Comparison of ENCODE assay signal across 16 cellular contexts in the genomic region with DNA sequence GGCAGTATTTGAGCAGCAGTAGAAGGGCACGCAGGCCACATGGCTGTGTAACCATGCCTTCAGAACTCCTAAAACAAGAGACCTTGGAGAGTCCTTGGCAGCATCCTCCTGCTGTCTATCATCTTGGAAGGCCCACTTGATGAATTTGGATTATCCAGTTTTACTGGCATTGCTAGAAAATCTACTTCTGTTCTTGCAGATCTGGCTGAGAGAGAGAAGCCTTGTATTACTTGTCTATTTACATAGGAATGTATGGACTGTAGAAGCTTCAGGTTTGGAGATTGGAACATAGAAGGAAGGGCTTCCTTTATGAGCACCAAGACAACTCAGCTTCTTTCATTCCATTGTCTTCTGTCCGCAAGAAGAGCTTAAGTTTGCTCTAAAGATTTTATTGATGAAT. TPM values are rescaled to one million over a fixed set of nuclear protein-coding genes. Genes with fewer than 3 reads are reported as not detected.
DNase-seq lines count a peak whose midpoint lies in the region; ATAC-seq and TF ChIP-seq lines count a peak whose summit lies in the region.
"Had no signal": no experiment of that assay in that cellular context is flagged by ENCODE, and none has a peak within 500 bp of the region (broad histone marks: within the 10 kb centered on the region; RNA-seq: fewer than 3 reads in every experiment).

No MANE protein-coding gene starts in this region.

- no peak for DNase-seq in activated naive CD4-positive, alpha-beta T cell treated with anti-CD3 and anti-CD28 coated beads, Interleukin-2, amount 50 U/mL, for 16 hours
- DNase-seq in LNCaP clone FGC (ENCODE audit: low read depth): peak; percentile 64
- no peak for DNase-seq in chondrocyte (ENCODE audit: low spot score)
- DNase-seq in NCI-H226: no peak
- no peak for DNase-seq in OCI-M1 (lab: John Stamatoyannopoulos, UW)
- DNase-seq: central memory CD4-positive, alpha-beta T cell; esophagus squamous epithelium; PC-9; stimulated activated CD4-positive, alpha-beta T cell treated with anti-CD3 and anti-CD28 coated beads, Interleukin-12 subunit alpha, Interleukin-12 subunit beta, amount 100 ng/mL, for 4 hours; stimulated activated CD8-positive, alpha-beta memory T cell treated with anti-CD3 and anti-CD28 coated beads, Interleukin-4, amount 100 ng/mL, for 48 hours; testis had no signal

- no peaks in the 10 kb centered on the region for H3K9me3 Mint-ChIP-seq in activated naive CD4-positive, alpha-beta T cell treated with anti-CD3 and anti-CD28 coated beads, Interleukin-2, amount 50 U/mL, for 24 hours
- no peaks in the 10 kb centered on the region for H3K9me3 Mint-ChIP-seq in chondrocyte (ENCODE audit: low read depth)
- H3K9me3 Mint-ChIP-seq in stimulated activated memory B cell treated with anti-CD40 and anti-IgM and Interleukin-4, amounts not matched to agents 10 μg/mL and 1 μg/mL and 100 μg/mL, for 72 hours: no peaks in the 10 kb centered on the region

- peaks cover 26% of the 10 kb centered on the region for H3K4me1 Mint-ChIP-seq in activated naive CD4-positive, alpha-beta T cell treated with anti-CD3 and anti-CD28 coated beads, Interleukin-2, amount 50 U/mL, for 24 hours
- H3K4me1 Mint-ChIP-seq in chondrocyte (ENCODE audit: low read depth): peaks cover 13% of the 10 kb centered on the region
- H3K4me1 Mint-ChIP-seq in stimulated activated memory B cell treated with anti-CD40 and anti-IgM and Interleukin-4, amounts not matched to agents 10 μg/mL and 1 μg/mL and 100 μg/mL, for 72 hours: no peaks in the 10 kb centered on the region

- peaks cover 15% of the 10 kb centered on the region for H3K36me3 Mint-ChIP-seq in activated naive CD4-positive, alpha-beta T cell treated with anti-CD3 and anti-CD28 coated beads, Interleukin-2, amount 50 U/mL, for 24 hours
- peaks cover 50% of the 10 kb centered on the region for H3K36me3 Mint-ChIP-seq in chondrocyte (ENCODE audit: low read depth)
- peaks cover 50% of the 10 kb centered on the region for H3K36me3 Mint-ChIP-seq in stimulated activated memory B cell treated with anti-CD40 and anti-IgM and Interleukin-4, amounts not matched to agents 10 μg/mL and 1 μg/mL and 100 μg/mL, for 72 hours

- H3K4me3 ChIP-seq in LNCaP clone FGC (ENCODE audit: low read depth, low read length): no peak overlapping the region
- H3K4me3 ChIP-seq: esophagus squamous epithelium, PC-9, testis had no signal

- TF ChIP-seq CTCF in LNCaP clone FGC (IDR thresholded peaks at IDR 0.05; ENCODE audit: control insufficient read depth, extremely low read depth, insufficient read depth) (no peak), chondrocyte (IDR thresholded peaks at IDR 0.05) (no peak)

- no peak overlapping the region for H3K4me3 Mint-ChIP-seq in activated naive CD4-positive, alpha-beta T cell treated with anti-CD3 and anti-CD28 coated beads, Interleukin-2, amount 50 U/mL, for 24 hours
- H3K4me3 Mint-ChIP-seq in chondrocyte (ENCODE audit: unreplicated experiment): no peak overlapping the region
- H3K4me3 Mint-ChIP-seq in stimulated activated memory B cell treated with anti-CD40 and anti-IgM and Interleukin-4, amounts not matched to agents 10 μg/mL and 1 μg/mL and 100 μg/mL, for 72 hours: no peak overlapping the region

- no peak for ATAC-seq in stimulated activated memory B cell treated with anti-CD40 and anti-IgM and Interleukin-4, amounts not matched to agents 10 μg/mL and 1 μg/mL and 100 μg/mL, for 72 hours
- ATAC-seq: left lobe of liver had no signal

- H3K27ac Mint-ChIP-seq in activated naive CD4-positive, alpha-beta T cell treated with anti-CD3 and anti-CD28 coated beads, Interleukin-2, amount 50 U/mL, for 24 hours: peak overlapping the region; percentile 19
- H3K27ac Mint-ChIP-seq in chondrocyte (ENCODE audit: unreplicated experiment): peak overlapping the region; percentile 30
- H3K27ac Mint-ChIP-seq in stimulated activated memory B cell treated with anti-CD40 and anti-IgM and Interleukin-4, amounts not matched to agents 10 μg/mL and 1 μg/mL and 100 μg/mL, for 72 hours: peak overlapping the region; percentile 37

- no peaks in the 10 kb centered on the region for H3K27me3 Mint-ChIP-seq in activated naive CD4-positive, alpha-beta T cell treated with anti-CD3 and anti-CD28 coated beads, Interleukin-2, amount 50 U/mL, for 24 hours
- no peaks in the 10 kb centered on the region for H3K27me3 Mint-ChIP-seq in chondrocyte (ENCODE audit: low read depth)
- no peaks in the 10 kb centered on the region for H3K27me3 Mint-ChIP-seq in stimulated activated memory B cell treated with anti-CD40 and anti-IgM and Interleukin-4, amounts not matched to agents 10 μg/mL and 1 μg/mL and 100 μg/mL, for 72 hours

RNA-seq across cellular contexts. Expression of a gene that starts 16.1 kb away (rescaled TPM):
- 0.10 to 0.26 TPM (median 0.22 TPM) in 3 replicates for total RNA-seq in chondrocyte
- total RNA-seq: Daoy, SK-MEL-5 had no signal

RNA-seq across cellular contexts. Expression of a gene that starts 25.3 kb away (rescaled TPM):
- 39.6 to 42.6 TPM (median 42.4 TPM) in 3 replicates for total RNA-seq in chondrocyte

RNA-seq across cellular contexts. Expression of a gene that starts 25.7 kb away (rescaled TPM):
- total RNA-seq in chondrocyte: 28.9 to 49.9 TPM (median 31.3 TPM) in 3 replicates

RNA-seq across cellular contexts. Expression of a gene that starts 27.7 kb away (rescaled TPM):
- 292 to 424 TPM (median 417 TPM) in 3 replicates for total RNA-seq in chondrocyte

RNA-seq across cellular contexts. Expression of a gene that starts 47.6 kb away (rescaled TPM):
- total RNA-seq in chondrocyte: 69.6 to 100 TPM (median 96.1 TPM) in 3 replicates
